Comparison of ENCODE assay signal across 25 cellular contexts in the genomic region with DNA sequence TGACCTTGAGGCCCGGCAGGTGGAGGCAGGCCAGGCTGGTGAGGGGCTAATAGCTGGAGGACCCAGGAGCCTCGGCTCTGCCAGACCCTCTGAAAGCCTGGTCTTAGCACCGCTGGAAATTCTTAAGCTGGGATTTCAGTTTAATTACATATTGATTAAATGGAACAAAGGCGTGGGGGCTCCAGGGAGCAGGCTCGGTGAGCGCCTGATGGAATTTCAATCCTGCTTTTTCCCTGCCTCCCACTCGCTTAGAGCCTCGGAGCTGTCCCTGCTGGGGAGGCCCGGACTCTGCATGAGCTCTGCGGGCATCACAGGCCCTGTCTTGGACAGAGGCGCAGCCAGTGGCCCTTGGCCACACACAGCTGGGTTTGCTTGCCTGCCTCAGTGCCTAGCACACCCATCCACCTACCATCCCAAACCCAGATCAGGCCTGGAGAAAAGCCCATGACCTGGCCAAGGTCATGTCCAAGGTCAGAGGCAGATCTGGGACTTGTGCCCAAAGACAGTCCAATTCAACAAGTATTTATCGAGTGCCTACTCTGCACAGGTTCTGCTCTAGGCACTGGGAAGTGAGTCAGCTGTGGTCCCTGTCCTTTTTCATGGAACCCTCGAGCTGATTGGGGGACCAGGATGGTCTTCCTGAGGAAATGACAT. TPM values are rescaled to one million over a fixed set of nuclear protein-coding genes. Genes with fewer than 3 reads are reported as not detected.
A peak's percentile ranks its signal among the peaks of the same experiment; 100 is the strongest.
DNase-seq lines count a peak whose midpoint lies in the region; ATAC-seq and TF ChIP-seq lines count a peak whose summit lies in the region.
"Had no signal": no experiment of that assay in that cellular context is flagged by ENCODE, and none has a peak within 500 bp of the region (broad histone marks: within the 10 kb centered on the region; RNA-seq: fewer than 3 reads in every experiment).

No MANE protein-coding gene starts in this region.

- ATAC-seq in Right ventricle myocardium inferior (peak; percentile 18), WTC11 (no peak), left lobe of liver (peak; percentile 23), GM18870 (IDR thresholded peaks at IDR 0.05; ENCODE audit: unreplicated experiment) (no peak)

- H3K4me3 Mint-ChIP-seq in WTC11 = no peak overlapping the region
- H3K4me3 Mint-ChIP-seq: CD8-positive, alpha-beta memory T cell had no signal

- CTCF ChIA-PET in WTC11 (lab: Charles Lee) = interaction anchor here (1.0 to 1.5 kb wide), 7 partner anchors 23 to 473 kb away, joined by 3 to 7 read pairs (median 3); no protein-coding TSS in a partner anchor

- POLR2A ChIA-PET in WTC11 (lab: Charles Lee) = no interaction called here

- H3K4me1 ChIP-seq in right atrium auricular region = peaks cover 0 to 5% of the 10 kb centered on the region in 2 donors

- no peak overlapping the region for H3K4me3 ChIP-seq in right atrium auricular region

- H3K36me3 Mint-ChIP-seq in WTC11 = peaks cover 2% of the 10 kb centered on the region; the same call in 1 of the 2 replicates
- H3K36me3 Mint-ChIP-seq: CD8-positive, alpha-beta memory T cell had no signal

- DNase-seq in Right ventricle myocardium inferior (ENCODE audit: missing footprints) = peak; percentile 37
- DNase-seq in right atrium auricular region (ENCODE audit: low spot score) = no peak
- no peak for DNase-seq in WTC11 (ENCODE audit: low spot score)
- DNase-seq in left lobe of liver (ENCODE audit: low spot score) = no peak
- DNase-seq in NCI-H187 (lab: John Stamatoyannopoulos, UW) = no peak
- no peak for DNase-seq in NCI-H187 treated with DMSO at 0.1 percent for 48 hours (lab: John Stamatoyannopoulos, UW)
- DNase-seq: 8988T; AML-193; C1 segment of cervical spinal cord; Calu3; CD8-positive, alpha-beta memory T cell; DMS53; EL; GF-D8; H7; NCI-H1092 treated with DMSO at 0.1 percent for 48 hours; NCI-H1436 treated with DMSO at 0.1 percent for 48 hours; NCI-H2029 treated with DMSO at 0.1 percent for 48 hours; NCI-H2171; NCI-H345; NCI-H524 treated with DMSO at 0.1 percent for 48 hours; Right ventricle myocardium superior had no signal

- H3K9me3 Mint-ChIP-seq in WTC11 = peaks cover 4% of the 10 kb centered on the region; the same call in 1 of the 2 replicates
- H3K9me3 Mint-ChIP-seq: CD8-positive, alpha-beta memory T cell had no signal

- H3K27me3 Mint-ChIP-seq in WTC11 (ENCODE audit: low read depth) = no peaks in the 10 kb centered on the region; the same call in none of the 2 replicates

- H3K27me3 ChIP-seq in right atrium auricular region = no peaks in the 10 kb centered on the region

- H3K4me1 Mint-ChIP-seq in WTC11 = peaks cover 8% of the 10 kb centered on the region
- H3K4me1 Mint-ChIP-seq: CD8-positive, alpha-beta memory T cell had no signal

- intact Hi-C loops in Right ventricle myocardium inferior (cut with DNase I) = no loop called here

- no peaks in the 10 kb centered on the region for H3K36me3 ChIP-seq in right atrium auricular region

- H3K9me3 ChIP-seq in right atrium auricular region = no peaks in the 10 kb centered on the region

- H3K27ac Mint-ChIP-seq in WTC11 = no peak overlapping the region
- H3K27ac Mint-ChIP-seq: CD8-positive, alpha-beta memory T cell had no signal

- H3K27ac ChIP-seq in right atrium auricular region = no peak overlapping the region
- H3K27ac ChIP-seq: HL-60, KMS-11 had no signal

- TF ChIP-seq CTCF in right atrium auricular region (IDR thresholded peaks at IDR 0.05) (no peak), WTC11 (IDR thresholded peaks at IDR 0.05) (no peak)

TF ChIP-seq in WTC11, 78 proteins besides CTCF, POLR2A, EP300 and RAD21:
- TF ChIP-seq ESRRA (CRISPR knock-in tag; IDR thresholded peaks at IDR 0.05; ENCODE audit: borderline replicate concordance) = peak; percentile 50; the same call in 1 of the 2 replicates
- TF ChIP-seq, protein P1, sequence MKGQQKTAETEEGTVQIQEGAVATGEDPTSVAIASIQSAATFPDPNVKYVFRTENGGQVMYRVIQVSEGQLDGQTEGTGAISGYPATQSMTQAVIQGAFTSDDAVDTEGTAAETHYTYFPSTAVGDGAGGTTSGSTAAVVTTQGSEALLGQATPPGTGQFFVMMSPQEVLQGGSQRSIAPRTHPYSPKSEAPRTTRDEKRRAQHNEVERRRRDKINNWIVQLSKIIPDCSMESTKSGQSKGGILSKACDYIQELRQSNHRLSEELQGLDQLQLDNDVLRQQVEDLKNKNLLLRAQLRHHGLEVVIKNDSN (CRISPR knock-in tag; IDR thresholded peaks at IDR 0.05) = no peak
- TF ChIP-seq FOXK1 (CRISPR knock-in tag; IDR thresholded peaks at IDR 0.05) = no peak
- TF ChIP-seq, protein P2, sequence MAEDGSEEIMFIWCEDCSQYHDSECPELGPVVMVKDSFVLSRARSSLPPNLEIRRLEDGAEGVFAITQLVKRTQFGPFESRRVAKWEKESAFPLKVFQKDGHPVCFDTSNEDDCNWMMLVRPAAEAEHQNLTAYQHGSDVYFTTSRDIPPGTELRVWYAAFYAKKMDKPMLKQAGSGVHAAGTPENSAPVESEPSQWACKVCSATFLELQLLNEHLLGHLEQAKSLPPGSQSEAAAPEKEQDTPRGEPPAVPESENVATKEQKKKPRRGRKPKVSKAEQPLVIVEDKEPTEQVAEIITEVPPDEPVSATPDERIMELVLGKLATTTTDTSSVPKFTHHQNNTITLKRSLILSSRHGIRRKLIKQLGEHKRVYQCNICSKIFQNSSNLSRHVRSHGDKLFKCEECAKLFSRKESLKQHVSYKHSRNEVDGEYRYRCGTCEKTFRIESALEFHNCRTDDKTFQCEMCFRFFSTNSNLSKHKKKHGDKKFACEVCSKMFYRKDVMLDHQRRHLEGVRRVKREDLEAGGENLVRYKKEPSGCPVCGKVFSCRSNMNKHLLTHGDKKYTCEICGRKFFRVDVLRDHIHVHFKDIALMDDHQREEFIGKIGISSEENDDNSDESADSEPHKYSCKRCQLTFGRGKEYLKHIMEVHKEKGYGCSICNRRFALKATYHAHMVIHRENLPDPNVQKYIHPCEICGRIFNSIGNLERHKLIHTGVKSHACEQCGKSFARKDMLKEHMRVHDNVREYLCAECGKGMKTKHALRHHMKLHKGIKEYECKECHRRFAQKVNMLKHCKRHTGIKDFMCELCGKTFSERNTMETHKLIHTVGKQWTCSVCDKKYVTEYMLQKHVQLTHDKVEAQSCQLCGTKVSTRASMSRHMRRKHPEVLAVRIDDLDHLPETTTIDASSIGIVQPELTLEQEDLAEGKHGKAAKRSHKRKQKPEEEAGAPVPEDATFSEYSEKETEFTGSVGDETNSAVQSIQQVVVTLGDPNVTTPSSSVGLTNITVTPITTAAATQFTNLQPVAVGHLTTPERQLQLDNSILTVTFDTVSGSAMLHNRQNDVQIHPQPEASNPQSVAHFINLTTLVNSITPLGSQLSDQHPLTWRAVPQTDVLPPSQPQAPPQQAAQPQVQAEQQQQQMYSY (CRISPR knock-in tag; IDR thresholded peaks at IDR 0.05) = no peak

RNA-seq across cellular contexts. Expression of gene LINGO1, which starts 40.6 kb away (rescaled TPM):
- total RNA-seq in Right ventricle myocardium inferior (0.78 TPM), right atrium auricular region (1 to 10 TPM; 7.0 to 9.4 TPM), WTC11 (2021) (51.3 to 60.5 TPM (median 58.9 TPM) in 3 replicates), left lobe of liver (0.86 TPM)
- total RNA-seq: Calu3; CD8-positive, alpha-beta memory T cell had no signal

Comparison
In these comparisons a context has a peak if more than half of its experiments do, and no peak if none do; other contexts are left out.
1. ATAC-seq: peak in Right ventricle myocardium inferior (single experiment) and left lobe of liver (single experiment); none in WTC11 (single experiment) and GM18870 (single experiment).